ENCODE assay signal across 12 cellular contexts in the genomic region with DNA sequence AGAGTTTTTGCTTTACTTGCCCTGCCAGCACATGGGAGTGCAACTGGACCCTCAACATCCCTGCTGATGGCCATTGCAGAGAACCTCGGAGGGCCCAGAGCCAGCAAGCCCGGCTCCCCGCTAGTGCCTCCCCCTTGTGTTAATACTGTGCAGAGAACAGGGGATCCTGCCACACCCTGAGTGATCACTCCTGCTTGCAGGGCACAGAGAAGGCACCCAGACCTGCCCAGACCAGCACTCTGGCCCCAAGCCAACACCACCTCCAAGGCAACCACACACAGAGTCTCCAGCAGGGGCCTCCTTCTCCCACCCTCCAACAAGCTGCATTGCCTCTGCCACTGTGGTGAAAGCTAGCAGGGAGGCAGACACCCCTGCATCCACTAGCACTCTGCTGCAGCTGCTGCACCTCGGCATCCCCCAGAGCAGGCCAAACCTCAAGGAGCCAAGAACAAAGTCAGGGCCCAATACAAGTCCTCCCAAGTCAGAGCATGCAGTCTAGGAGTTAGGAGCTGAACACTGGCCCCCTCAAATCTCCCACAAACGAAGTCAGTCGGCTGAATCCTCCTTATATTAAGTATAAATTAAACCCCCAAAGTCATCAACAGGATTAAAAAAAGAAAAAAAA.
"Had no signal": no experiment of that assay in that cellular context is flagged by ENCODE, and none has a peak within 500 bp of the region (broad histone marks: within the 10 kb centered on the region; RNA-seq: fewer than 3 reads in every experiment).

No MANE protein-coding gene starts in this region.

- H3K9me3 ChIP-seq: vagina had no signal

- H3K27me3 Mint-ChIP-seq: activated CD4-positive, alpha-beta T cell treated with anti-CD3 and anti-CD28 coated beads, Interleukin-2, amount 10 ng/mL, durations not matched to agents 7 days and 5 days; memory B cell had no signal

- H3K4me3 Mint-ChIP-seq: activated CD4-positive, alpha-beta T cell treated with anti-CD3 and anti-CD28 coated beads, Interleukin-2, amount 10 ng/mL, durations not matched to agents 7 days and 5 days; activated naive CD4-positive, alpha-beta T cell treated with anti-CD3 and anti-CD28 coated beads for 36 hours; immature natural killer cell; memory B cell; nephron progenitor cell had no signal

- H3K27me3 ChIP-seq: vagina had no signal

- H3K36me3 Mint-ChIP-seq: immature natural killer cell, memory B cell had no signal

- H3K4me1 ChIP-seq: vagina had no signal

- H3K4me3 ChIP-seq: vagina had no signal

- H3K27ac Mint-ChIP-seq: activated CD4-positive, alpha-beta T cell treated with anti-CD3 and anti-CD28 coated beads, Interleukin-2, amount 10 ng/mL, durations not matched to agents 7 days and 5 days; activated naive CD4-positive, alpha-beta T cell treated with anti-CD3 and anti-CD28 coated beads for 36 hours; immature natural killer cell; memory B cell had no signal

- H3K9me3 Mint-ChIP-seq: activated CD4-positive, alpha-beta T cell treated with anti-CD3 and anti-CD28 coated beads, Interleukin-2, amount 10 ng/mL, durations not matched to agents 7 days and 5 days; activated naive CD4-positive, alpha-beta T cell treated with anti-CD3 and anti-CD28 coated beads for 36 hours; memory B cell; nephron progenitor cell had no signal

- H3K27ac ChIP-seq: vagina, WERI-Rb-1 had no signal

- H3K4me1 Mint-ChIP-seq: activated CD4-positive, alpha-beta T cell treated with anti-CD3 and anti-CD28 coated beads, Interleukin-2, amount 10 ng/mL, durations not matched to agents 7 days and 5 days; immature natural killer cell; nephron progenitor cell had no signal

- DNase-seq: activated CD4-positive, alpha-beta T cell treated with anti-CD3 and anti-CD28 coated beads, Interleukin-2, amount 10 ng/mL, durations not matched to agents 7 days and 5 days; activated CD8-positive, alpha-beta memory T cell treated with anti-CD3 and anti-CD28 coated beads for 24 hours; activated naive CD4-positive, alpha-beta T cell treated with anti-CD3 and anti-CD28 coated beads for 36 hours; central memory CD4-positive, alpha-beta T cell; glutamatergic neuron; immature natural killer cell; nephron progenitor cell; stimulated activated CD4-positive, alpha-beta T cell treated with anti-CD3 and anti-CD28 coated beads, Interleukin-2, amount 100 ng/mL, for 48 hours; T-helper 1 cell; WERI-Rb-1 had no signal

- H3K36me3 ChIP-seq: vagina, WERI-Rb-1 had no signal
